8 cellular contexts compared by ENCODE assay signal in genomic region chr10:123135415-123136141, GRCh38. TPM values are rescaled to one million over a fixed set of nuclear protein-coding genes. Genes with fewer than 3 reads are reported as not detected.
DNase-seq lines count a peak whose midpoint lies in the region; ATAC-seq lines count a peak whose summit lies in the region.

Gene HMX3, plus strand, starts transcription at chr10:123135970. Its CDS starts 81 bp downstream, at chr10:123136051.

- peaks cover 2% of the 10 kb centered on the region for H3K36me3 Mint-ChIP-seq in activated CD4-positive, alpha-beta T cell treated with anti-CD3 and anti-CD28 coated beads for 36 hours (ENCODE audit: low read depth)
- H3K36me3 Mint-ChIP-seq in activated naive CD8-positive, alpha-beta T cell treated with anti-CD3 and anti-CD28 coated beads, Interleukin-2, amount 50 U/mL, for 24 hours (ENCODE audit: low read depth) = no peaks in the 10 kb centered on the region
- peaks cover 0 to 2% (median 0%) of the 10 kb centered on the region in 3 donors for H3K36me3 Mint-ChIP-seq in naive thymus-derived CD8-positive, alpha-beta T cell

- intact Hi-C loops in activated CD4-positive, alpha-beta T cell treated with anti-CD3 and anti-CD28 coated beads for 36 hours (cut with DNase I, micrococcal nuclease) = loop anchor here in 1 of 2 experiments (2.0 to 10.0 kb wide), 3 partner anchors 13 to 957 kb away; partner anchors contain the start of genes CHST15 and HMX2

- no peak within 1 kb of the TSS for H3K27ac Mint-ChIP-seq in activated CD4-positive, alpha-beta T cell treated with anti-CD3 and anti-CD28 coated beads for 36 hours
- H3K27ac Mint-ChIP-seq in activated naive CD8-positive, alpha-beta T cell treated with anti-CD3 and anti-CD28 coated beads, Interleukin-2, amount 50 U/mL, for 24 hours = no peak within 1 kb of the TSS
- peak within 1 kb of the TSS in 1 of 10 donors; percentile 59 for H3K27ac Mint-ChIP-seq in naive thymus-derived CD8-positive, alpha-beta T cell

- CTCF ChIA-PET in activated CD4-positive, alpha-beta T cell treated with anti-CD3 and anti-CD28 coated beads for 36 hours (lab: Charles Lee) = interaction anchor here (1.7 kb wide), 1 partner anchor 14 kb away, joined by 8 read pairs; no protein-coding TSS in a partner anchor

- H3K4me1 Mint-ChIP-seq in activated CD4-positive, alpha-beta T cell treated with anti-CD3 and anti-CD28 coated beads for 36 hours = peaks cover 39% of the 10 kb centered on the region
- H3K4me1 Mint-ChIP-seq in activated naive CD8-positive, alpha-beta T cell treated with anti-CD3 and anti-CD28 coated beads, Interleukin-2, amount 50 U/mL, for 24 hours = peaks cover 33% of the 10 kb centered on the region
- peaks cover 29 to 54% (median 51%) of the 10 kb centered on the region in 4 donors for H3K4me1 Mint-ChIP-seq in naive thymus-derived CD8-positive, alpha-beta T cell

- peaks cover 67% of the 10 kb centered on the region for H3K27me3 Mint-ChIP-seq in activated CD4-positive, alpha-beta T cell treated with anti-CD3 and anti-CD28 coated beads for 36 hours
- peaks cover 80% of the 10 kb centered on the region for H3K27me3 Mint-ChIP-seq in activated naive CD8-positive, alpha-beta T cell treated with anti-CD3 and anti-CD28 coated beads, Interleukin-2, amount 50 U/mL, for 24 hours
- H3K27me3 Mint-ChIP-seq in naive thymus-derived CD8-positive, alpha-beta T cell = peaks cover 38 to 80% (median 64%) of the 10 kb centered on the region in 5 donors

- peak; percentile 52 for ATAC-seq in activated CD4-positive, alpha-beta T cell treated with anti-CD3 and anti-CD28 coated beads for 36 hours
- peak; percentile 34 for ATAC-seq in activated naive CD8-positive, alpha-beta T cell treated with anti-CD3 and anti-CD28 coated beads, Interleukin-2, amount 50 U/mL, for 24 hours
- ATAC-seq in naive thymus-derived CD8-positive, alpha-beta T cell = peak; percentile 35 to 58

- peak within 1 kb of the TSS; percentile 72 for H3K4me3 Mint-ChIP-seq in activated CD4-positive, alpha-beta T cell treated with anti-CD3 and anti-CD28 coated beads for 36 hours
- peak within 1 kb of the TSS; percentile 73 for H3K4me3 Mint-ChIP-seq in activated naive CD8-positive, alpha-beta T cell treated with anti-CD3 and anti-CD28 coated beads, Interleukin-2, amount 50 U/mL, for 24 hours
- peak within 1 kb of the TSS; percentile 65 to 95 (median 86) for H3K4me3 Mint-ChIP-seq in naive thymus-derived CD8-positive, alpha-beta T cell

- POLR2A ChIA-PET in activated CD4-positive, alpha-beta T cell treated with anti-CD3 and anti-CD28 coated beads for 36 hours (lab: Charles Lee) = no interaction called here
- POLR2A ChIA-PET in naive thymus-derived CD8-positive, alpha-beta T cell (lab: Charles Lee) = no interaction called here

- no peaks in the 10 kb centered on the region for H3K9me3 Mint-ChIP-seq in activated CD4-positive, alpha-beta T cell treated with anti-CD3 and anti-CD28 coated beads for 36 hours (ENCODE audit: low read depth)
- no peaks in the 10 kb centered on the region for H3K9me3 Mint-ChIP-seq in activated naive CD8-positive, alpha-beta T cell treated with anti-CD3 and anti-CD28 coated beads, Interleukin-2, amount 50 U/mL, for 24 hours
- H3K9me3 Mint-ChIP-seq in naive thymus-derived CD8-positive, alpha-beta T cell = peaks cover 0 to 4% (median 0%) of the 10 kb centered on the region in 9 donors

- peak; percentile 76 for DNase-seq in activated CD4-positive, alpha-beta T cell treated with anti-CD3 and anti-CD28 coated beads for 36 hours
- no peak for DNase-seq in activated CD4-positive, alpha-beta T cell treated with anti-CD3 and anti-CD28 coated beads for 1 hour
- DNase-seq in NCI-H526 treated with DMSO at 0.1 percent for 48 hours (lab: John Stamatoyannopoulos, UW) = peak; percentile 62
- peak; percentile 52 for DNase-seq in activated naive CD8-positive, alpha-beta T cell treated with anti-CD3 and anti-CD28 coated beads, Interleukin-2, amount 50 U/mL, for 24 hours
- DNase-seq in naive thymus-derived CD8-positive, alpha-beta T cell = peak in 1 of 10 donors; percentile 31
- DNase-seq in NCI-H1694 (lab: John Stamatoyannopoulos, UW) = no peak
- no peak for DNase-seq in SKM-1 (lab: John Stamatoyannopoulos, UW; ENCODE audit: unreplicated experiment)
- no peak for DNase-seq in CD1c-positive myeloid dendritic cell (ENCODE audit: extremely low spot score)

RNA-seq across cellular contexts. Expression of gene HMX3, which starts in this region (rescaled TPM):
- not detected for total RNA-seq in activated CD4-positive, alpha-beta T cell treated with anti-CD3 and anti-CD28 coated beads for 36 hours
- not detected for total RNA-seq in naive thymus-derived CD8-positive, alpha-beta T cell
- not detected for polyA plus RNA-seq in naive thymus-derived CD8-positive, alpha-beta T cell

Comparison
In these comparisons a context has a peak if more than half of its experiments do, and no peak if none do; other contexts are left out.
1. Peak in DNase-seq and ATAC-seq in activated CD4-positive, alpha-beta T cell treated with anti-CD3 and anti-CD28 coated beads for 36 hours; RNA of the gene not detected or under 1 TPM.
2. Peak in ATAC-seq in naive thymus-derived CD8-positive, alpha-beta T cell; RNA of the gene not detected or under 1 TPM.
3. DNase-seq: peak in NCI-H526 treated with DMSO at 0.1 percent for 48 hours (single experiment) and activated naive CD8-positive, alpha-beta T cell treated with anti-CD3 and anti-CD28 coated beads, Interleukin-2, amount 50 U/mL, for 24 hours (single experiment); none in activated CD4-positive, alpha-beta T cell treated with anti-CD3 and anti-CD28 coated beads for 1 hour (single experiment), NCI-H1694 (single experiment), SKM-1 (single experiment) and CD1c-positive myeloid dendritic cell (single experiment).
4. Peak in every context shown above with its lines, with median percentiles within 50 percentile points of each other: ATAC-seq and H3K4me3 Mint-ChIP-seq.